Comparison of ENCODE assay signal across 8 cellular contexts in the genomic region with DNA sequence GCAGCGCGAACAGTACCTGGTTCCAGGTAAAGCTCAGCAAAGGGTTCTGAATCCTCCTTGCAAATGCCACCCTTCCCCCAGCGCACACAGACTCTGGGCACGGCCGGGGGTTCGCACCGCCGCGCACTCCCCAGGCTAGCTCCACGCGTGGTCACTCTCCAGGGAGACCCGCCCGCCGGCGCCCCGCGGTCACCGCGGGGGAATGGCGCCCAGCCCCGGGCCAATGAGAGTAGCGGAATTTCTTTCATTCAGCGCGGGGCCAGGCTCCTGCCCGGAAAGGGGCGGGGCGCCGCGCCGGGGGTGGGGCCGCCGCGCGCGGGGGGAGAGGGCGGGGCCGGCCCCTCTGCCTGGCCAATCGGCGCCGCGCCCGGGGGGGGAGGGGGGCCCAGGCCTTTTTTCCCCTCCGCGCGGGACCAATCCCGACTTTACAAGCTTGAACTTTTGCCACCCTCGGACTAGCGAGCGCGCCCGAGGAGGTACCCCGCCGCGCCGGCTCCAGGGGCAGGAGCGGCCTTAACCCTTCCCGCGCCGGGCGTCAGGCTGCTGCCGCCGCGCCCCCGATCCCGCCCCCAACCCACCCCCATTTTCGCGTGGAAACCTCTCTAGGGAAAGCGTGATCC. TPM values are rescaled to one million over a fixed set of nuclear protein-coding genes. Genes with fewer than 3 reads are reported as not detected.
DNase-seq lines count a peak whose midpoint lies in the region; ATAC-seq lines count a peak whose summit lies in the region.

No MANE protein-coding gene starts in this region.

- peak overlapping the region; percentile 65 for H3K27ac ChIP-seq in layer of hippocampus (ENCODE audit: low read depth, low read length)

- DNase-seq in 8988T (peak; percentile 75), NCI-H510A (lab: John Stamatoyannopoulos, UW) (peak; percentile 60), cerebellum (ENCODE audit: low spot score) (peak; percentile 66)
- DNase-seq in activated CD4-positive, alpha-beta T cell treated with anti-CD3 and anti-CD28 coated beads for 1 hour, result peak; percentile 73
- peak; percentile 61 to 78 for DNase-seq in stimulated activated CD4-positive, alpha-beta T cell treated with anti-CD3 and anti-CD28 coated beads, Interleukin-1b, Interleukin-23, amount 100 ng/mL, for 1 hour (ENCODE audit: low read depth in 2 of 2)

- H3K27me3 ChIP-seq in layer of hippocampus (ENCODE audit: control insufficient read depth, insufficient read depth, low read length), result no peaks in the 10 kb centered on the region

- ATAC-seq in GM18858 (IDR thresholded peaks at IDR 0.05; ENCODE audit: unreplicated experiment) (peak; percentile 36), HG03159 (IDR thresholded peaks at IDR 0.05; ENCODE audit: unreplicated experiment) (peak; percentile 61)

RNA-seq across cellular contexts. Expression of gene SMAD6, which starts 1.1 kb away (rescaled TPM):
- 10.8 TPM for total RNA-seq in cerebellum

Comparison
In these comparisons a context has a peak if more than half of its experiments do, and no peak if none do; other contexts are left out.
1. Peak in every context shown above with its lines: DNase-seq, ATAC-seq and H3K27ac ChIP-seq.